9 cellular contexts compared by ENCODE assay signal in the genomic region with DNA sequence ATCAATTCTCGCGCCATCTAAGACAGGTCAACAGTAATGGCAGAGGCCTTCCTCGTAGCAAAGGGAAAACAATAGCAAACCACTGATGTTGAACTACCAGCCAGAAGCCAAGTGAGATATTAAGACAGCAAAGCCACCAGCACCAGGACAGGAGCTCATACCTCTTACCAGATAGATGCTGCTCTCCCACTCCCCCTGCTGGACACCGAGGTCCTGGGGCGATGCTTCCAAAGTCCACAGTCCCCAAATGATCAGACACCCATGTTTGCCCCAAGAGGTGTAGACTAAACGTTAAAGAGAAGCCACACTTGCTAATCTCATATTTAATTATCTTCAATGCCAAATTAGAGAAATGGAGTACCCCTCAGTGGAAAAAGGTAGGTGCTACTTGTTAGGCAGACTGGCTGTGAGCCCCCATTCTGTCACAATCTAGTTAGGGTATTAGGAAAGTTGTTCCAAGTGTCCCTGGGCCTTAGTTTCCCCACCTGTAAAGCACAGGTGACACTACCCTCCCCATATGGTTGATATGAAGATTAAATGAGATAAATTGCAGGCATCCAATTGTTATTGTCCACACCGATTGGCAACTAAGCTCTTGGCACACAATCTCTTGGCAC. TPM values are rescaled to one million over a fixed set of nuclear protein-coding genes. Genes with fewer than 3 reads are reported as not detected.
DNase-seq lines count a peak whose midpoint lies in the region; ATAC-seq and TF ChIP-seq lines count a peak whose summit lies in the region.
"Had no signal": no experiment of that assay in that cellular context is flagged by ENCODE, and none has a peak within 500 bp of the region (broad histone marks: within the 10 kb centered on the region; RNA-seq: fewer than 3 reads in every experiment).

No MANE protein-coding gene starts in this region.

- H3K4me3 ChIP-seq in GM12875 (ENCODE audit: low read depth, low read length) (no peak overlapping the region), thoracic aorta (no peak overlapping the region)

- H3K27ac Mint-ChIP-seq in neural crest cell (ENCODE audit: unreplicated experiment): no peak overlapping the region
- H3K27ac Mint-ChIP-seq: stimulated activated naive CD8-positive, alpha-beta T cell treated with anti-CD3 and anti-CD28 coated beads, Interleukin-15, Interleukin-2, amounts not matched to agents 100 ng/mL and 50 ng/mL, for 24 hours had no signal

- no peaks in the 10 kb centered on the region for H3K27me3 ChIP-seq in thoracic aorta (replicated peaks; ENCODE audit: insufficient read depth)

- ATAC-seq in HG03066 (IDR thresholded peaks at IDR 0.05; ENCODE audit: low read depth, unreplicated experiment) (peak; percentile 87), thoracic aorta (ENCODE audit: insufficient number of reproducible peaks, low FRiP score, low read depth) (no peak)

- DNase-seq in A172 (ENCODE audit: low spot score): peak; percentile 65
- peak; percentile 51 for DNase-seq in NOMO-1 treated with DMSO at 0.1 percent for 48 hours (lab: John Stamatoyannopoulos, UW; ENCODE audit: unreplicated experiment)
- peak; percentile 25 to 49 (median 43) for DNase-seq in activated CD8-positive, alpha-beta memory T cell treated with anti-CD3 and anti-CD28 coated beads for 48 hours (ENCODE audit: low read depth in 2 of 3, low spot score in 2 of 3)
- peak; percentile 63 to 77 for DNase-seq in erythroblast (lab: John Stamatoyannopoulos, UW)
- DNase-seq in neural crest cell (ENCODE audit: low read depth, low spot score): peak; percentile 57
- DNase-seq in thoracic aorta (ENCODE audit: low spot score): peak; percentile 35

- H3K4me1 Mint-ChIP-seq in neural crest cell: no peaks in the 10 kb centered on the region

- no peaks in the 10 kb centered on the region for H3K4me1 ChIP-seq in thoracic aorta (ENCODE audit: control insufficient read depth in 1 of 2, low read depth in 2 of 2)

- H3K36me3 Mint-ChIP-seq in neural crest cell (ENCODE audit: low read depth): no peaks in the 10 kb centered on the region

- TF ChIP-seq CTCF in GM12875 (IDR thresholded peaks at IDR 0.05; ENCODE audit: borderline replicate concordance, insufficient read depth, low read depth, low read length) (peak; percentile 94), neural crest cell (conservative IDR thresholded peaks at IDR 0.05) (peak; percentile 70), thoracic aorta (IDR thresholded peaks at IDR 0.05) (peak; percentile 62)

- H3K27ac ChIP-seq in thoracic aorta: no peak overlapping the region

- H3K4me3 Mint-ChIP-seq in neural crest cell: no peak overlapping the region
- H3K4me3 Mint-ChIP-seq: stimulated activated naive CD8-positive, alpha-beta T cell treated with anti-CD3 and anti-CD28 coated beads, Interleukin-15, Interleukin-2, amounts not matched to agents 100 ng/mL and 50 ng/mL, for 24 hours had no signal

- no peak for TF ChIP-seq POLR2A in erythroblast (IDR thresholded peaks at IDR 0.05; ENCODE audit: low read length)

- H3K9me3 ChIP-seq in thoracic aorta: no peaks in the 10 kb centered on the region

- H3K9me3 Mint-ChIP-seq in neural crest cell: no peaks in the 10 kb centered on the region
- H3K9me3 Mint-ChIP-seq: stimulated activated naive CD8-positive, alpha-beta T cell treated with anti-CD3 and anti-CD28 coated beads, Interleukin-15, Interleukin-2, amounts not matched to agents 100 ng/mL and 50 ng/mL, for 24 hours had no signal

- H3K27me3 Mint-ChIP-seq in neural crest cell (ENCODE audit: low read depth): no peaks in the 10 kb centered on the region

- H3K36me3 ChIP-seq in thoracic aorta: no peaks in the 10 kb centered on the region

RNA-seq across cellular contexts. Expression of a gene that starts 39.9 kb away (rescaled TPM):
- total RNA-seq in A172 (2014; rRNA removed; shearing (Covaris generic)): 210 and 391 TPM in 2 replicates
- total RNA-seq in neural crest cell (162 and 179 TPM in 2 replicates), thoracic aorta (100 to 1,000 TPM in 1 of 2 donors, 10 to 100 TPM in 1; 95.0 to 123 TPM)

RNA-seq across cellular contexts. Expression of a gene that starts 55.7 kb away (rescaled TPM):
- total RNA-seq in A172 (2014; rRNA removed; shearing (Covaris generic)): 0.12 TPM in 1 of 2 replicates, not detected in the other
- total RNA-seq in neural crest cell (not detected in 2 replicates), thoracic aorta (100 to 1,000 TPM in 1 of 2 donors, 10 to 100 TPM in 1; 15.7 to 151 TPM)

Comparison
In these comparisons a context has a peak if more than half of its experiments do, and no peak if none do; other contexts are left out.
1. RNA of a gene that starts 55.7 kb away (total RNA-seq): 15.7 to 151 TPM in thoracic aorta; 0.12 TPM in A172 and not detected in neural crest cell; every median in the first group is over 10 times any median in the second.
2. Peak in every context shown above with its lines, with median percentiles within 50 percentile points of each other: DNase-seq and CTCF ChIP-seq.